17 cellular contexts compared by ENCODE assay signal in genomic region chr3:129128357-129129155, GRCh38.
"Had no signal": no experiment of that assay in that cellular context is flagged by ENCODE, and none has a peak within 500 bp of the region (broad histone marks: within the 10 kb centered on the region; RNA-seq: fewer than 3 reads in every experiment).

No MANE protein-coding gene starts in this region.

- H3K27ac Mint-ChIP-seq: activated CD8-positive, alpha-beta memory T cell treated with anti-CD3 and anti-CD28 coated beads, Interleukin-2, amount 10 ng/mL, durations not matched to agents 7 days and 5 days; neural progenitor cell; type B pancreatic cell had no signal

- H3K4me3 Mint-ChIP-seq: activated CD8-positive, alpha-beta memory T cell treated with anti-CD3 and anti-CD28 coated beads, Interleukin-2, amount 10 ng/mL, durations not matched to agents 7 days and 5 days; neural progenitor cell; type B pancreatic cell had no signal

- H3K4me2 ChIP-seq: neural progenitor cell had no signal

- H3K9ac ChIP-seq: neural progenitor cell had no signal

- H3K4me1 ChIP-seq: neural progenitor cell, SJSA1, suprapubic skin had no signal

- H3K9me3 ChIP-seq: pancreas, SJSA1, suprapubic skin had no signal

- H3K27me3 Mint-ChIP-seq: activated CD8-positive, alpha-beta memory T cell treated with anti-CD3 and anti-CD28 coated beads, Interleukin-2, amount 10 ng/mL, durations not matched to agents 7 days and 5 days; naive B cell; type B pancreatic cell had no signal

- H3K9me3 Mint-ChIP-seq: naive B cell, neural progenitor cell, type B pancreatic cell had no signal

- ATAC-seq: activated CD8-positive, alpha-beta memory T cell treated with anti-CD3 and anti-CD28 coated beads, Interleukin-2, amount 10 ng/mL, durations not matched to agents 7 days and 5 days; esophagus mucosa; left lobe of liver had no signal

- H3K27me3 ChIP-seq: neural progenitor cell, pancreas, SJSA1, suprapubic skin had no signal

- H2AFZ ChIP-seq: neural progenitor cell had no signal

- DNase-seq: activated CD4-positive, CD25-positive, alpha-beta regulatory T cell treated with anti-CD3 and anti-CD28 coated beads, Interleukin-2, amount 50 U/mL, for 72 hours; activated CD8-positive, alpha-beta memory T cell treated with anti-CD3 and anti-CD28 coated beads, Interleukin-2, amount 10 ng/mL, durations not matched to agents 7 days and 5 days; activated T-cell treated with anti-CD3 and anti-CD28 coated beads, Interleukin-2, amount 50 U/mL, for 48 hours; hippocampal formation; naive B cell; retina; stimulated activated CD4-positive, alpha-beta T cell treated with anti-CD3 and anti-CD28 coated beads, Interleukin-4, amount 100 ng/mL, for 1 hour; stimulated activated naive CD4-positive, alpha-beta T cell treated with Interleukin-2 at 50 U/mL for 16 hours; SW 1271; T-helper 9 cell had no signal

- H3K4me1 Mint-ChIP-seq: neural progenitor cell had no signal

- H3K27ac ChIP-seq: neural progenitor cell, pancreas, SJSA1, suprapubic skin had no signal
